In the genomic region with DNA sequence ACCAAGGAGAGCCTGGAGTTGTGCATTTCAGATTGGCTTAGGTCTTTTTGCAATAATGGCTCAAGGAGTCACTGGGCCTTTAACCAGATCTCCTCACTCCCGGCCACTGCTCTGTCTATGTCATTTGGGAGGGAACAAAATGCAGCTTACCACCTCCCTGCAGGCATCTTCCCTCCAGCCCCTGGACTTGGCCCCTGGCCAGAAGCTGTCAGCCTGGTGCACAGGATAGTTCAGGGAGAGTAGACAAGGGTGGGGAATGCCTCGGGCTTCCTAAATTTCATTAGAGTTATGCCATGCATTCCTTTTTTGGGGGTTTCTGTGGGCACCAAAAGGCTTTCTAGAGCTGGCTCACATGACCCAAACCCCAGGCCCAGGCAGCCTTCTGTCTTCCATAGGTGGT, we compare ENCODE assay signal across 27 cellular contexts.
"Had no signal": no experiment of that assay in that cellular context is flagged by ENCODE, and none has a peak within 500 bp of the region (broad histone marks: within the 10 kb centered on the region; RNA-seq: fewer than 3 reads in every experiment).

No MANE protein-coding gene starts in this region.

- H3K4me1 ChIP-seq: adrenal gland, Peyer's patch had no signal

- H3K27ac ChIP-seq: adrenal gland, Peyer's patch, SJSA1 had no signal

- H3K9me3 ChIP-seq: adrenal gland, Peyer's patch, SJSA1 had no signal

- FAIRE-seq: colon had no signal

- H3K36me3 ChIP-seq: adrenal gland, Peyer's patch, SJSA1 had no signal

- DNase-seq: activated CD4-positive, alpha-beta memory T cell treated with anti-CD3 and anti-CD28 coated beads for 36 hours; activated CD4-positive, alpha-beta T cell treated with anti-CD3 and anti-CD28 coated beads for 48 hours; activated CD4-positive, CD25-positive, alpha-beta regulatory T cell treated with anti-CD3 and anti-CD28 coated beads, Interleukin-2, amount 50 U/mL, for 72 hours; activated CD8-positive, alpha-beta memory T cell treated with anti-CD3 and anti-CD28 coated beads, Interleukin-2, amount 50 U/mL, for 4 hours; activated gamma-delta T cell treated with Interleukin-2 at 50 U/mL for 16 hours; activated naive CD4-positive, alpha-beta T cell treated with anti-CD3 and anti-CD28 coated beads, Interleukin-2, amount 50 U/mL, for 16 hours; activated naive CD8-positive, alpha-beta T cell treated with anti-CD3 and anti-CD28 coated beads, Interleukin-2, amount 10 ng/mL, durations not matched to agents 7 days and 5 days; activated T-cell treated with anti-CD3 and anti-CD28 coated beads, Interleukin-2, amount 50 U/mL, for 72 hours; adrenal gland; anterior cingulate cortex; cerebellar nuclear complex; Kasumi-1; KBM-7; NCI-H1092; NCI-H1417 treated with DMSO at 0.1 percent for 48 hours; NCI-H1694; NCI-H2029; NCI-H2227 treated with DMSO at 0.1 percent for 48 hours; NCI-H526; NCI-H82; Peyer's patch; SHP77; T-helper 17 cell; T-helper 9 cell had no signal

- ATAC-seq: activated T-cell treated with anti-CD3 and anti-CD28 coated beads, Interleukin-2, amount 50 U/mL, for 72 hours; T-helper 17 cell; WTC11 had no signal

- H3K27me3 ChIP-seq: adrenal gland, Peyer's patch, SJSA1 had no signal

- H3K4me3 ChIP-seq: adrenal gland, Peyer's patch, SJSA1 had no signal
